Comparison of ENCODE assay signal across 9 cellular contexts in genomic region chr17:39617100-39617445, GRCh38. TPM values are rescaled to one million over a fixed set of nuclear protein-coding genes. Genes with fewer than 3 reads are reported as not detected.
DNase-seq lines count a peak whose midpoint lies in the region; ATAC-seq and TF ChIP-seq lines count a peak whose summit lies in the region.
"Had no signal": no experiment of that assay in that cellular context is flagged by ENCODE, and none has a peak within 500 bp of the region (broad histone marks: within the 10 kb centered on the region; RNA-seq: fewer than 3 reads in every experiment).

No MANE protein-coding gene starts in this region.

- no peaks in the 10 kb centered on the region for H3K9me3 ChIP-seq in DOHH2 (ENCODE audit: control insufficient read depth, insufficient read depth, low read length)
- H3K9me3 ChIP-seq in parathyroid adenoma (ENCODE audit: control insufficient read depth, low read length), result no peaks in the 10 kb centered on the region

- peak overlapping the region; percentile 69 for H3K4me2 ChIP-seq in DOHH2 (ENCODE audit: low read length)
- H3K4me2 ChIP-seq in parathyroid adenoma (ENCODE audit: low read length), result peak overlapping the region; percentile 65

- peaks cover 20% of the 10 kb centered on the region for H3K4me1 ChIP-seq in DOHH2 (ENCODE audit: control insufficient read depth, low read length)
- peaks cover 7% of the 10 kb centered on the region for H3K4me1 ChIP-seq in parathyroid adenoma

- peaks cover 15% of the 10 kb centered on the region for H3F3A ChIP-seq in DOHH2 (ENCODE audit: control insufficient read depth, insufficient read depth)

- no peak for DNase-seq in Jurkat, Clone E6-1 (ENCODE audit: low read depth, low spot score)
- DNase-seq in cerebellar cortex (ENCODE audit: low spot score) (peak; percentile 26), NCI-H1436 treated with DMSO at 0.1 percent for 48 hours (lab: John Stamatoyannopoulos, UW) (no peak), NCI-H82 (lab: John Stamatoyannopoulos, UW) (no peak)
- DNase-seq: hippocampal formation had no signal

- no peaks in the 10 kb centered on the region for H3K79me2 ChIP-seq in DOHH2 (ENCODE audit: control insufficient read depth, low read length)
- H3K79me2 ChIP-seq in parathyroid adenoma, result no peaks in the 10 kb centered on the region

- no peak for ATAC-seq in GM18517 (IDR thresholded peaks at IDR 0.05; ENCODE audit: unreplicated experiment)
- ATAC-seq in GM21390 (IDR thresholded peaks at IDR 0.05; ENCODE audit: unreplicated experiment), result no peak

- H3K36me3 ChIP-seq in DOHH2 (ENCODE audit: control insufficient read depth, low read length) (no peaks in the 10 kb centered on the region), parathyroid adenoma (ENCODE audit: control insufficient read depth, insufficient read depth, low read length) (no peaks in the 10 kb centered on the region)

- no peaks in the 10 kb centered on the region for H4K20me1 ChIP-seq in DOHH2 (ENCODE audit: control insufficient read depth, insufficient read depth, low read depth, low read length)

- TF ChIP-seq CTCF in DOHH2 (IDR thresholded peaks at IDR 0.05; ENCODE audit: low read depth, low read length, poor library complexity, severe bottlenecking) (no peak), parathyroid adenoma (IDR thresholded peaks at IDR 0.05) (no peak)

- H3K27ac ChIP-seq in DOHH2 (ENCODE audit: low read depth, low read length) (no peak overlapping the region), parathyroid adenoma (no peak overlapping the region)

- H2AFZ ChIP-seq in parathyroid adenoma, result peak overlapping the region; percentile 45

- H3K27me3 ChIP-seq in DOHH2 (ENCODE audit: control insufficient read depth, low read length), result 0 out of 2 replicates have a peak, but pooled peaks cover 3% of the 10 kb centered on the region
- no peaks in the 10 kb centered on the region for H3K27me3 ChIP-seq in parathyroid adenoma (ENCODE audit: control insufficient read depth, insufficient read depth, low read length)

- H3K9ac ChIP-seq in parathyroid adenoma, result no peak overlapping the region

- H3K4me3 ChIP-seq in DOHH2 (ENCODE audit: low read length) (peak overlapping the region; percentile 68), parathyroid adenoma (ENCODE audit: low read depth, low read length) (peak overlapping the region; percentile 23)
- peak overlapping the region; percentile 39 for H3K4me3 ChIP-seq in Jurkat, Clone E6-1 (ENCODE audit: low read length)

- H3K9me2 ChIP-seq in DOHH2 (replicated peaks; ENCODE audit: control insufficient read depth, low read length), result no peaks in the 10 kb centered on the region

RNA-seq across cellular contexts. Expression of gene NEUROD2, which starts 9.4 kb away (rescaled TPM):
- polyA plus RNA-seq in Jurkat, Clone E6-1 (2012; ENCODE audit: insufficient read depth, insufficient read length), result not detected

RNA-seq across cellular contexts. Expression of gene PPP1R1B, which starts 9.7 kb away (rescaled TPM):
- not detected for polyA plus RNA-seq in Jurkat, Clone E6-1 (2012; ENCODE audit: insufficient read depth, insufficient read length)

RNA-seq across cellular contexts. Expression of gene STARD3, which starts 19.9 kb away (rescaled TPM):
- polyA plus RNA-seq in Jurkat, Clone E6-1 (2012; ENCODE audit: insufficient read depth, insufficient read length), result 52.2 TPM

RNA-seq across cellular contexts. Expression of gene TCAP, which starts 48.1 kb away (rescaled TPM):
- not detected for polyA plus RNA-seq in Jurkat, Clone E6-1 (2012; ENCODE audit: insufficient read depth, insufficient read length)

RNA-seq across cellular contexts. Expression of gene PNMT, which starts 51.2 kb away (rescaled TPM):
- not detected for polyA plus RNA-seq in Jurkat, Clone E6-1 (2012; ENCODE audit: insufficient read depth, insufficient read length)
